In genomic region chr9:83978992-83979811, GRCh38 we compare ENCODE assay signal across 8 cellular contexts. TPM values are rescaled to one million over a fixed set of nuclear protein-coding genes. Genes with fewer than 3 reads are reported as not detected.
DNase-seq lines count a peak whose midpoint lies in the region; ATAC-seq and TF ChIP-seq lines count a peak whose summit lies in the region.

No MANE protein-coding gene starts in this region.

- DNase-seq in AG08395 (ENCODE audit: low spot score) = peak; percentile 78
- DNase-seq in GM19238 (ENCODE audit: insufficient read length, low spot score) = peak; percentile 41
- DNase-seq in HuH-7 (ENCODE audit: low spot score) = peak; percentile 67
- DNase-seq in RPMI7951 (ENCODE audit: low read depth) = peak; percentile 75
- peak; percentile 82 for DNase-seq in activated T-helper 9 cell treated with anti-CD3 and anti-CD28 coated beads, Interleukin-2, amount 50 U/mL, for 16 hours (ENCODE audit: low read depth)
- peak; percentile 78 for DNase-seq in fibroblast of peridontal ligament (ENCODE audit: extremely low read depth)
- peak; percentile 81 for DNase-seq in natural killer cell

- peak overlapping the region; percentile 100 for H3K27ac Mint-ChIP-seq in natural killer cell
- H3K27ac Mint-ChIP-seq in stimulated activated memory B cell treated with anti-CD40 and anti-IgM and Interleukin-4, amounts not matched to agents 10 μg/mL and 1 μg/mL and 100 μg/mL, for 72 hours = peak overlapping the region; percentile 99

- no peaks in the 10 kb centered on the region for H3K27me3 Mint-ChIP-seq in natural killer cell (ENCODE audit: low read depth in 2 of 2)
- H3K27me3 Mint-ChIP-seq in stimulated activated memory B cell treated with anti-CD40 and anti-IgM and Interleukin-4, amounts not matched to agents 10 μg/mL and 1 μg/mL and 100 μg/mL, for 72 hours = no peaks in the 10 kb centered on the region

- no peak for TF ChIP-seq CTCF in natural killer cell (IDR thresholded peaks at IDR 0.05)

- intact Hi-C loops in natural killer cell (cut with micrococcal nuclease) = no loop called here

- H3K9me3 Mint-ChIP-seq in natural killer cell = no peaks in the 10 kb centered on the region
- H3K9me3 Mint-ChIP-seq in stimulated activated memory B cell treated with anti-CD40 and anti-IgM and Interleukin-4, amounts not matched to agents 10 μg/mL and 1 μg/mL and 100 μg/mL, for 72 hours = no peaks in the 10 kb centered on the region

- H3K36me3 Mint-ChIP-seq in natural killer cell = peaks cover 36% of the 10 kb centered on the region
- peaks cover 43% of the 10 kb centered on the region for H3K36me3 Mint-ChIP-seq in stimulated activated memory B cell treated with anti-CD40 and anti-IgM and Interleukin-4, amounts not matched to agents 10 μg/mL and 1 μg/mL and 100 μg/mL, for 72 hours

- peak overlapping the region; percentile 95 for H3K4me3 Mint-ChIP-seq in natural killer cell
- peak overlapping the region; percentile 98 for H3K4me3 Mint-ChIP-seq in stimulated activated memory B cell treated with anti-CD40 and anti-IgM and Interleukin-4, amounts not matched to agents 10 μg/mL and 1 μg/mL and 100 μg/mL, for 72 hours

- H3K4me1 Mint-ChIP-seq in natural killer cell = peaks cover 64 to 72% of the 10 kb centered on the region in 2 donors
- H3K4me1 Mint-ChIP-seq in stimulated activated memory B cell treated with anti-CD40 and anti-IgM and Interleukin-4, amounts not matched to agents 10 μg/mL and 1 μg/mL and 100 μg/mL, for 72 hours = peaks cover 54% of the 10 kb centered on the region

- ATAC-seq in natural killer cell = peak; percentile 45 to 71 (median 52)
- peak; percentile 68 for ATAC-seq in stimulated activated memory B cell treated with anti-CD40 and anti-IgM and Interleukin-4, amounts not matched to agents 10 μg/mL and 1 μg/mL and 100 μg/mL, for 72 hours

RNA-seq across cellular contexts. Expression of gene HNRNPK, which starts 0.8 kb away (rescaled TPM):
- total RNA-seq in RPMI7951 (2014; rRNA removed; shearing (Covaris generic)) = 629 and 646 TPM in 2 replicates
- 100 to 1,000 TPM; 703 to 872 (median 771) TPM for total RNA-seq in natural killer cell

RNA-seq across cellular contexts. Expression of gene RMI1, which starts 1.4 kb away (rescaled TPM):
- 6.6 and 7.3 TPM in 2 replicates for total RNA-seq in RPMI7951 (2014; rRNA removed; shearing (Covaris generic))
- 1 to 10 TPM; 2.8 to 5.4 (median 3.0) TPM for total RNA-seq in natural killer cell

RNA-seq across cellular contexts. Expression of gene KIF27, which starts 58.0 kb away (rescaled TPM):
- 0.10 TPM in 1 of 2 replicates, not detected in the other for total RNA-seq in RPMI7951 (2014; rRNA removed; shearing (Covaris generic))
- total RNA-seq in natural killer cell = 1 to 10 TPM; 4.0 to 7.7 (median 4.6) TPM

Comparison
In these comparisons a context has a peak if more than half of its experiments do, and no peak if none do; other contexts are left out.
1. Peak in every context shown above with its lines: DNase-seq and ATAC-seq.